ENCODE assay signal across 10 cellular contexts in genomic region chr19:4388171-4389063, GRCh38. TPM values are rescaled to one million over a fixed set of nuclear protein-coding genes. Genes with fewer than 3 reads are reported as not detected.
DNase-seq lines count a peak whose midpoint lies in the region; ATAC-seq and TF ChIP-seq lines count a peak whose summit lies in the region.
"Had no signal": no experiment of that assay in that cellular context is flagged by ENCODE, and none has a peak within 500 bp of the region (broad histone marks: within the 10 kb centered on the region; RNA-seq: fewer than 3 reads in every experiment).

No MANE protein-coding gene starts in this region.

- peak overlapping the region; percentile 26 for H3K27ac Mint-ChIP-seq in activated naive CD8-positive, alpha-beta T cell treated with anti-CD3 and anti-CD28 coated beads, Interleukin-2, amount 50 U/mL, for 24 hours
- H3K27ac Mint-ChIP-seq in nephron progenitor cell, result peak overlapping the region; percentile 97
- H3K27ac Mint-ChIP-seq: activated CD4-positive, alpha-beta T cell treated with anti-CD3 and anti-CD28 coated beads for 36 hours had no signal

- DNase-seq in activated naive CD8-positive, alpha-beta T cell treated with anti-CD3 and anti-CD28 coated beads, Interleukin-2, amount 50 U/mL, for 24 hours, result no peak
- DNase-seq in esophagus squamous epithelium (lab: John Stamatoyannopoulos, UW), result no peak
- DNase-seq in nephron progenitor cell, result peak; percentile 34
- DNase-seq in transverse colon, result no peak
- DNase-seq in NCI-H69 (lab: John Stamatoyannopoulos, UW), result no peak
- DNase-seq in midbrain (lab: John Stamatoyannopoulos, UW), result no peak
- no peak for DNase-seq in stimulated activated CD4-positive, alpha-beta T cell treated with anti-CD3 and anti-CD28 coated beads, Interleukin-15, amount 100 ng/mL, for 24 hours
- DNase-seq: activated CD4-positive, alpha-beta T cell treated with anti-CD3 and anti-CD28 coated beads for 36 hours; NCI-H1436 treated with DMSO at 0.1 percent for 48 hours had no signal

- in situ Hi-C loops in transverse colon (cut with MboI; ENCODE audit: low pct_ligation_motif_present in 1 of 4, low pct_unique_long_range_greater_than_20kb in 1 of 4, low sequenced_read_pairs in 3 of 4), result no loop called here

- no peak for TF ChIP-seq CTCF in esophagus squamous epithelium (IDR thresholded peaks at IDR 0.05)
- TF ChIP-seq CTCF in nephron progenitor cell (IDR thresholded peaks at IDR 0.05), result no peak
- no peak for TF ChIP-seq CTCF in transverse colon (IDR thresholded peaks at IDR 0.05)

- no peaks in the 10 kb centered on the region for H3K9me3 Mint-ChIP-seq in activated naive CD8-positive, alpha-beta T cell treated with anti-CD3 and anti-CD28 coated beads, Interleukin-2, amount 50 U/mL, for 24 hours
- no peaks in the 10 kb centered on the region for H3K9me3 Mint-ChIP-seq in nephron progenitor cell

- peaks cover 0 to 55% (median 12%) of the 10 kb centered on the region in 3 donors for H3K36me3 ChIP-seq in esophagus squamous epithelium
- H3K36me3 ChIP-seq in transverse colon, result peaks cover 0 to 6% (median 0%) of the 10 kb centered on the region in 4 donors

- TF ChIP-seq EP300 in transverse colon (IDR thresholded peaks at IDR 0.05; ENCODE audit: low read depth), result no peak

- H3K27me3 ChIP-seq in esophagus squamous epithelium, result no peaks in the 10 kb centered on the region
- no peaks in the 10 kb centered on the region for H3K27me3 ChIP-seq in transverse colon

- peaks cover 2% of the 10 kb centered on the region for H3K36me3 Mint-ChIP-seq in activated naive CD8-positive, alpha-beta T cell treated with anti-CD3 and anti-CD28 coated beads, Interleukin-2, amount 50 U/mL, for 24 hours (ENCODE audit: low read depth)
- peaks cover 11% of the 10 kb centered on the region for H3K36me3 Mint-ChIP-seq in nephron progenitor cell (ENCODE audit: low read depth)

- H3K27me3 Mint-ChIP-seq in activated naive CD8-positive, alpha-beta T cell treated with anti-CD3 and anti-CD28 coated beads, Interleukin-2, amount 50 U/mL, for 24 hours, result no peaks in the 10 kb centered on the region
- H3K27me3 Mint-ChIP-seq in nephron progenitor cell (ENCODE audit: low read depth, poor library complexity), result no peaks in the 10 kb centered on the region
- H3K27me3 Mint-ChIP-seq: activated CD4-positive, alpha-beta T cell treated with anti-CD3 and anti-CD28 coated beads for 36 hours had no signal

- TF ChIP-seq POLR2A in esophagus squamous epithelium (IDR thresholded peaks at IDR 0.05), result no peak
- TF ChIP-seq POLR2A in transverse colon (IDR thresholded peaks at IDR 0.05), result no peak

- ATAC-seq in activated naive CD8-positive, alpha-beta T cell treated with anti-CD3 and anti-CD28 coated beads, Interleukin-2, amount 50 U/mL, for 24 hours, result no peak
- ATAC-seq: activated CD4-positive, alpha-beta T cell treated with anti-CD3 and anti-CD28 coated beads for 36 hours; mucosa of descending colon had no signal

- 60 to 74% methylated on average over 14 to 18 of the region's 20 CpGs for WGBS in esophagus squamous epithelium, 2 donors
- 85 to 91% methylated on average over 8 to 18 of the region's 20 CpGs for WGBS in transverse colon (ENCODE audit: low coverage in 1 of 2), 2 donors

- H3K4me3 Mint-ChIP-seq in activated naive CD8-positive, alpha-beta T cell treated with anti-CD3 and anti-CD28 coated beads, Interleukin-2, amount 50 U/mL, for 24 hours, result no peak overlapping the region
- peak overlapping the region; percentile 67 for H3K4me3 Mint-ChIP-seq in nephron progenitor cell
- H3K4me3 Mint-ChIP-seq: activated CD4-positive, alpha-beta T cell treated with anti-CD3 and anti-CD28 coated beads for 36 hours had no signal

- peaks cover 25% of the 10 kb centered on the region for H3K4me1 Mint-ChIP-seq in activated naive CD8-positive, alpha-beta T cell treated with anti-CD3 and anti-CD28 coated beads, Interleukin-2, amount 50 U/mL, for 24 hours
- H3K4me1 Mint-ChIP-seq in nephron progenitor cell, result peaks cover 70% of the 10 kb centered on the region

- H3K27ac ChIP-seq in esophagus squamous epithelium (peak overlapping the region; percentile 81 to 93 (median 86)), transverse colon (peak overlapping the region in 3 of 4 donors; percentile 64 to 76 (median 70))

- H3K4me3 ChIP-seq in esophagus squamous epithelium (peak overlapping the region in 2 of 4 donors; percentile 21 to 29), transverse colon (no peak overlapping the region)
- H3K4me3 ChIP-seq: mucosa of descending colon had no signal

- peaks cover 53 to 86% (median 57%) of the 10 kb centered on the region in 3 donors for H3K4me1 ChIP-seq in esophagus squamous epithelium
- peaks cover 19 to 55% (median 36%) of the 10 kb centered on the region in 4 donors for H3K4me1 ChIP-seq in transverse colon

- intact Hi-C loops in esophagus squamous epithelium (cut with DNase I) (no loop called here), transverse colon (cut with DNase I; ENCODE audit: low total_unique reads) (no loop called here)

- H3K9me3 ChIP-seq in esophagus squamous epithelium (no peaks in the 10 kb centered on the region), transverse colon (no peaks in the 10 kb centered on the region)
- H3K9me3 ChIP-seq: mucosa of descending colon had no signal

RNA-seq across cellular contexts. Expression of gene SH3GL1, which starts 11.9 kb away (rescaled TPM):
- total RNA-seq in esophagus squamous epithelium (100 to 1,000 TPM in 2 of 4 donors, 10 to 100 TPM in 2; 67.4 to 131 (median 91.2) TPM), transverse colon (10 to 100 TPM; 16.5 to 63.2 (median 34.2) TPM)

RNA-seq across cellular contexts. Expression of gene CHAF1A, which starts 14.0 kb away (rescaled TPM):
- total RNA-seq in esophagus squamous epithelium (10 to 100 TPM in 3 of 4 donors, 1 to 10 TPM in 1; 7.6 to 20.9 (median 11.9) TPM), transverse colon (10 to 100 TPM in 2 of 4 donors, 1 to 10 TPM in 2; 8.5 to 28.9 (median 11.1) TPM)

RNA-seq across cellular contexts. Expression of gene MPND, which starts 45.1 kb away (rescaled TPM):
- total RNA-seq in esophagus squamous epithelium (10 to 100 TPM in 1 of 4 donors, 1 to 10 TPM in 3; 2.5 to 11.1 (median 6.5) TPM), transverse colon (10 to 100 TPM; 16.5 to 96.5 (median 33.7) TPM)

RNA-seq across cellular contexts. Expression of gene STAP2, which starts 49.8 kb away (rescaled TPM):
- total RNA-seq in esophagus squamous epithelium (100 to 1,000 TPM in 1 of 4 donors, 10 to 100 TPM in 3; 61.4 to 131 (median 82.5) TPM), transverse colon (100 to 1,000 TPM; 146 to 680 (median 245) TPM)
